In genomic region chr5:151082976-151083651, GRCh38 we compare ENCODE assay signal across 8 cellular contexts. TPM values are rescaled to one million over a fixed set of nuclear protein-coding genes. Genes with fewer than 3 reads are reported as not detected.
DNase-seq lines count a peak whose midpoint lies in the region; ATAC-seq, FAIRE-seq and TF ChIP-seq lines count a peak whose summit lies in the region.

No MANE protein-coding gene starts in this region.

- peaks cover 0 to 11% of the 10 kb centered on the region in 2 donors for H3K36me3 ChIP-seq in left lung

- no peak for TF ChIP-seq POLR2A in A549 (IDR thresholded peaks at IDR 0.05; ENCODE audit: low read length)

- POLR2A ChIA-PET in A549 (lab: Yijun Ruan, JAX), result interaction anchor here (1.6 to 3.1 kb wide), 2 partner anchors 10 to 20 kb away, joined by 4 to 23 read pairs; no protein-coding TSS in a partner anchor

- CTCF ChIA-PET in A549 (lab: Yijun Ruan, JAX), result interaction anchor here (1.0 to 7.7 kb wide), 10 partner anchors 8 to 43 kb away, joined by 3 to 113 read pairs (median 4); no protein-coding TSS in a partner anchor

- ATAC-seq in A549 (peak; percentile 24 to 28), left lung (peak; percentile 15), GM19351 (IDR thresholded peaks at IDR 0.05; ENCODE audit: unreplicated experiment) (no peak)

- H3K27ac Mint-ChIP-seq in stimulated activated naive CD8-positive, alpha-beta T cell treated with anti-CD3 and anti-CD28 coated beads, Interleukin-15, Interleukin-2, amounts not matched to agents 100 ng/mL and 50 ng/mL, for 24 hours, result peak overlapping the region; percentile 87

- intact Hi-C loops in left lung (cut with DNase I), result no loop called here

- DNase-seq in A549 (ENCODE audit: low read depth in 1 of 2, low spot score in 1 of 2) (peak; percentile 73 to 88), LHCN-M2 (ENCODE audit: low read depth) (peak; percentile 96), left lung (peak; percentile 68 to 78), RKO (ENCODE audit: low spot score) (no peak), amniotic stem cell (lab: John Stamatoyannopoulos, UW) (no peak)
- DNase-seq in activated CD8-positive, alpha-beta memory T cell treated with anti-CD3 and anti-CD28 coated beads, Interleukin-2, amount 50 U/mL, for 48 hours, result peak; percentile 77

- no peaks in the 10 kb centered on the region for H3K27me3 ChIP-seq in left lung

- H3K4me1 Mint-ChIP-seq in stimulated activated naive CD8-positive, alpha-beta T cell treated with anti-CD3 and anti-CD28 coated beads, Interleukin-15, Interleukin-2, amounts not matched to agents 100 ng/mL and 50 ng/mL, for 24 hours (ENCODE audit: low read depth), result peaks cover 86% of the 10 kb centered on the region

- no peak for FAIRE-seq in A549 (lab: Jason Lieb, UNC)

- peak overlapping the region; percentile 92 for H3K4me2 ChIP-seq in A549

- H3K9me3 Mint-ChIP-seq in stimulated activated naive CD8-positive, alpha-beta T cell treated with anti-CD3 and anti-CD28 coated beads, Interleukin-15, Interleukin-2, amounts not matched to agents 100 ng/mL and 50 ng/mL, for 24 hours, result no peaks in the 10 kb centered on the region

- peaks cover 19% of the 10 kb centered on the region for H3K36me3 Mint-ChIP-seq in stimulated activated naive CD8-positive, alpha-beta T cell treated with anti-CD3 and anti-CD28 coated beads, Interleukin-15, Interleukin-2, amounts not matched to agents 100 ng/mL and 50 ng/mL, for 24 hours (ENCODE audit: low read depth)

- H3K27me3 Mint-ChIP-seq in stimulated activated naive CD8-positive, alpha-beta T cell treated with anti-CD3 and anti-CD28 coated beads, Interleukin-15, Interleukin-2, amounts not matched to agents 100 ng/mL and 50 ng/mL, for 24 hours, result no peaks in the 10 kb centered on the region

- 22% methylated on average over 3 of the region's 3 CpGs for WGBS in A549 (ENCODE audit: missing lambda C conversion rate)

- TF ChIP-seq EP300 in A549 (IDR thresholded peaks at IDR 0.05), result peak; percentile 31 to 61; a peak in 2 of 5 replicates

- no peaks in the 10 kb centered on the region for H3K9me3 ChIP-seq in A549
- no peaks in the 10 kb centered on the region for H3K9me3 ChIP-seq in left lung

- H3K4me3 ChIP-seq in A549 (no peak overlapping the region), left lung (peak overlapping the region in 1 of 2 donors; percentile 94)

- H3K4me1 ChIP-seq in A549 (peaks cover 71% of the 10 kb centered on the region), left lung (peaks cover 60 to 90% of the 10 kb centered on the region in 2 donors)

- H3K4me3 Mint-ChIP-seq in stimulated activated naive CD8-positive, alpha-beta T cell treated with anti-CD3 and anti-CD28 coated beads, Interleukin-15, Interleukin-2, amounts not matched to agents 100 ng/mL and 50 ng/mL, for 24 hours, result peak overlapping the region; percentile 92

- TF ChIP-seq CTCF in A549 (IDR thresholded peaks at IDR 0.05) (no peak), left lung (IDR thresholded peaks at IDR 0.05) (no peak)

- H3K27ac ChIP-seq in A549 (peak overlapping the region; percentile 91 to 98), left lung (peak overlapping the region; percentile 64 to 98)

- TF ChIP-seq RAD21 in A549 (conservative IDR thresholded peaks at IDR 0.05 in 1 of 2, IDR thresholded peaks at IDR 0.05 in 1 of 2), result no peak

TF ChIP-seq in A549, 52 proteins besides CTCF, POLR2A, EP300 and RAD21:
- no peak for TF ChIP-seq FOSB (CRISPR knock-in tag; IDR thresholded peaks at IDR 0.05)
- TF ChIP-seq ZC3H11A (IDR thresholded peaks at IDR 0.05), result no peak
- no peak for TF ChIP-seq ESRRA (IDR thresholded peaks at IDR 0.05; ENCODE audit: borderline replicate concordance, low read length)
- TF ChIP-seq CHD4 (IDR thresholded peaks at IDR 0.05; ENCODE audit: borderline replicate concordance), result no peak; the same call in 1 of the 2 replicates
- TF ChIP-seq HOXB13 (CRISPR knock-in tag; IDR thresholded peaks at IDR 0.05; ENCODE audit: low read depth), result no peak
- TF ChIP-seq JUNB (IDR thresholded peaks at IDR 0.05), result 0 out of 2 replicates have a peak, but pooled peaks have one; percentile 33
- TF ChIP-seq NR3C1 (IDR thresholded peaks at IDR 0.05), result no peak
- no peak for TF ChIP-seq TP53 (CRISPR knock-in tag; IDR thresholded peaks at IDR 0.05)
- peak; percentile 36; the same call in 1 of the 2 replicates for TF ChIP-seq FOSL2 (IDR thresholded peaks at IDR 0.05)
- TF ChIP-seq FOSL2 (CRISPR knock-in tag; IDR thresholded peaks at IDR 0.05), result peak; percentile 60
- TF ChIP-seq KDM1A (IDR thresholded peaks at IDR 0.05; ENCODE audit: low read depth), result 0 out of 2 replicates have a peak, but pooled peaks have one; percentile 16

RNA-seq across cellular contexts. Expression of gene TNIP1, which starts 2.3 kb away (rescaled TPM):
- polyA plus RNA-seq in A549 (2011; rRNA removed), result 43.4 and 48.4 TPM in 2 replicates
- polyA plus RNA-seq in A549 (2012; cell fraction: cytosol; rRNA removed), result 52.4 and 56.8 TPM in 2 replicates
- polyA plus RNA-seq in A549 (2012; cell fraction: nucleus; rRNA removed), result 55.4 and 64.7 TPM in 2 replicates
- polyA plus RNA-seq in A549 (2017; fragmentation: RNase III; extraction: RNeasy Plus Mini Kit Qiagen cat#74134 plus additional on column Dnase treatment), result 53.4 to 68.2 TPM (median 55.8 TPM) in 3 replicates
- 77.5 and 77.6 TPM in 2 replicates for polyA minus RNA-seq in A549 (2011; rRNA and poly(A)+ RNA removed)
- 151 and 186 TPM in 2 replicates for total RNA-seq in LHCN-M2 (2014; rRNA removed)
- 248 TPM for polyA plus RNA-seq in LHCN-M2 (2012)
- total RNA-seq in left lung, result 100 to 1,000 TPM; 111 to 133 TPM

Comparison
In these comparisons a context has a peak if more than half of its experiments do, and no peak if none do; other contexts are left out.
1. DNase-seq: peak in A549 (2 of 2), LHCN-M2 (single experiment), activated CD8-positive, alpha-beta memory T cell treated with anti-CD3 and anti-CD28 coated beads, Interleukin-2, amount 50 U/mL, for 48 hours (single experiment) and left lung (2 of 2); none in RKO (single experiment) and amniotic stem cell (single experiment).